Comparison of ENCODE assay signal across 7 cellular contexts in the genomic region with DNA sequence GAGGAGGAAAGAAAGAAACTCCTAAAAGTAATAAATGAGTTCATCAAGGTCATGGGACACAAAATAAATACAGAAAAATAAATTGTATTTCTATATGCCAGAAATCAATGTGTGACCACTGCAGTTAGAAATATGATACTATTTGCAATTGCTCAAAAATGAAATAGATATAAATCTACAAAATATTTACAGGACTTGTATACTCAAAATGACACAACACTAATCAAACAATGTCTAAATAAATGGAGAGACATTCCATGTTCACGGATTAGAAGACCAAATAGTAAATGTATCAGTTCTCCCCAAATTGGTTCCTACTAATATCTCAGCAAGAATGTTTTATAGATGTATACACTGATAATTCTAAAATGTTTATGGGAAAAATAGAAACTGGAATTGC.
"Had no signal": no experiment of that assay in that cellular context is flagged by ENCODE, and none has a peak within 500 bp of the region (broad histone marks: within the 10 kb centered on the region; RNA-seq: fewer than 3 reads in every experiment).

No MANE protein-coding gene starts in this region.

- H3K4me3 ChIP-seq: K562 had no signal

- ATAC-seq: HepG2, K562 had no signal

- H3K9ac ChIP-seq: KMS-11 had no signal

- DNase-seq: KBM-7, KG1 had no signal

- H3K4me2 ChIP-seq: KMS-11 had no signal

- FAIRE-seq: HepG2, HTR-8/SVneo, K562 had no signal

- H3K27ac ChIP-seq: HL-60, KMS-11 had no signal
